13 cellular contexts compared by ENCODE assay signal in the genomic region with DNA sequence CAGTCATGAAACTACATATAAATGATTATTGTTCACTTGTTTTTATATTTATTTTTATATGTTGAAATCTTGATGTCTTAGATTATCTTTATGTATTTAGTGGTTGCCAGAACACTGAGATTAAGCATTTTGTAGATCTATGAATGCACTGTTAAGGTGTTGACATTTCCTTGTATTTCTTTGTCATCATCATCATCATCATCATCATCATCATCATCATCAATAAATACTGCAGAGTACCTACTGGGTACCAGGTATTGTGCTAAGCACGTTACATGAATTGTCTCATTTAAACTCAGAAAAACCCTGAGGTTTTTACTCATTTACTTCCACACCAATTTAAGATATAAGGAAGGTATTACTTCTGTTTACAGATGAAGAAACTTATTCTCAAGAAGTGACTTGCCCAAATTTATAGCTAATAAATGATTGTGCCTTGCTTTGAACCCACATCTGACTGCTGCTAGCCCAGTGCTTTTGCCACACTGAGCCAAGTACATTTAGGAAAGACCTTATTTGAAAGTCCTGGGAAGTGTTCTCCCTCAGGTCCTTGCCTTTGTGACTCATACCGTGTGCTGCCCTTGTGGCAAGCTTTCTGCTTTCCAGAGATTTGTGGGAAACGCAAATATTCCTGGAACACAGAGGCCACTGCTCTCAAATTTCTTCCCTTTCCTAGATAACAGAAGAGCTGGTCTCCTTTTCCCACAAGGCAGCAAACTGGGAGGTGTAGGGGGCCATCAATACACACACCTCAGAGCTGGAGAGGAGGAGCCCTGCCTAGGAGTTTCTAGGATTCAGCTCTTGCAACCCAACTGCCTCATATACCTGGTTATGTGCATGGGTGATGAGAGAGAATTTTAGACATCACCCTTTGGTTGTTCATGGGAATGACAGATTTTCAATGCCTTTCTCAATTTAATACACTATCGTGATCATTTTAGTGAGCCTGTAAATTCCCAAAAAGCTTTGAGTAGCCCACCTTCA.
DNase-seq lines count a peak whose midpoint lies in the region; ATAC-seq and TF ChIP-seq lines count a peak whose summit lies in the region.
"Had no signal": no experiment of that assay in that cellular context is flagged by ENCODE, and none has a peak within 500 bp of the region (broad histone marks: within the 10 kb centered on the region; RNA-seq: fewer than 3 reads in every experiment).

No MANE protein-coding gene starts in this region.

- H3K27ac ChIP-seq in AG04450 (ENCODE audit: low read depth, low read length): no peak overlapping the region
- no peak overlapping the region for H3K27ac ChIP-seq in HEK293 (ENCODE audit: extremely low read depth, low read depth, low read length)
- H3K27ac ChIP-seq in left ventricle myocardium inferior (replicated peaks): no peak overlapping the region
- H3K27ac ChIP-seq: BLaER1, dorsolateral prefrontal cortex, ovary had no signal

- H3K4me3 ChIP-seq in AG04450 (ENCODE audit: low read depth, low read length) (no peak overlapping the region), HEK293 (ENCODE audit: low read depth, low read length) (no peak overlapping the region), left ventricle myocardium inferior (no peak overlapping the region)
- H3K4me3 ChIP-seq: BLaER1, dorsolateral prefrontal cortex, ovary had no signal

- POLR2A ChIA-PET in AG04450 (lab: Yijun Ruan, JAX): no interaction called here
- POLR2A ChIA-PET in HEK293 (lab: Yijun Ruan, JAX): no interaction called here

- CTCF ChIA-PET in AG04450 (lab: Charles Lee) (interaction anchor here (0.6 kb wide), 1 partner anchor 101 kb away, joined by 3 read pairs; no protein-coding TSS in a partner anchor), HEK293 (lab: Yijun Ruan, JAX) (interaction anchor here (0.5 to 1.6 kb wide), 7 partner anchors 7 to 76 kb away, joined by 3 to 5 read pairs (median 3); no protein-coding TSS in a partner anchor)

- H3K4me1 ChIP-seq in HEK293 (ENCODE audit: control insufficient read depth, insufficient read depth, low read length) (peaks cover 21% of the 10 kb centered on the region), left ventricle myocardium inferior (no peaks in the 10 kb centered on the region)
- H3K4me1 ChIP-seq: BLaER1 had no signal

- no peaks in the 10 kb centered on the region for H3K36me3 ChIP-seq in HEK293 (ENCODE audit: control insufficient read depth in 2 of 2, insufficient read depth in 1 of 2, low read length in 2 of 2)
- H3K36me3 ChIP-seq in left ventricle myocardium inferior: no peaks in the 10 kb centered on the region
- H3K36me3 ChIP-seq: BLaER1, ovary had no signal

- DNase-seq in AG04450 (ENCODE audit: low read depth, low spot score) (peak; percentile 11), amniotic epithelial cell (ENCODE audit: low read depth) (peak; percentile 89), islet precursor cell (peak; percentile 73), NCI-H1105 treated with DMSO at 0.1 percent for 48 hours (lab: John Stamatoyannopoulos, UW) (no peak), left ventricle myocardium inferior (no peak)
- DNase-seq: dorsolateral prefrontal cortex, head of caudate nucleus, ovary had no signal

- ATAC-seq in HG02571 (IDR thresholded peaks at IDR 0.05; ENCODE audit: unreplicated experiment) (no peak), esophagus mucosa (no peak)
- ATAC-seq: stimulated activated effector memory CD8-positive, alpha-beta T cell treated with anti-CD3 and anti-CD28 coated beads, Interleukin-12 subunit alpha, Interleukin-12 subunit beta, amount 100 ng/mL, for 72 hours had no signal

- H3K9me3 ChIP-seq in AG04450 (ENCODE audit: control insufficient read depth, insufficient read depth, low read length): no peaks in the 10 kb centered on the region
- no peaks in the 10 kb centered on the region for H3K9me3 ChIP-seq in HEK293 (ENCODE audit: control insufficient read depth, insufficient read depth, low read depth, low read length)
- no peaks in the 10 kb centered on the region for H3K9me3 ChIP-seq in left ventricle myocardium inferior (replicated peaks)
- H3K9me3 ChIP-seq: BLaER1, ovary had no signal

- TF ChIP-seq CTCF in AG04450 (IDR thresholded peaks at IDR 0.05; ENCODE audit: low read depth, low read length): no peak
- no peak for TF ChIP-seq CTCF in HEK293 (tag by site-specific recombination; IDR thresholded peaks at IDR 0.05)
- TF ChIP-seq CTCF in left ventricle myocardium inferior (IDR thresholded peaks at IDR 0.05; ENCODE audit: borderline replicate concordance): no peak

- peaks cover 4% of the 10 kb centered on the region for H3K27me3 ChIP-seq in AG04450 (ENCODE audit: control insufficient read depth, insufficient read depth, low read length)
- no peaks in the 10 kb centered on the region for H3K27me3 ChIP-seq in left ventricle myocardium inferior (ENCODE audit: low read depth)
- H3K27me3 ChIP-seq: BLaER1, dorsolateral prefrontal cortex, ovary had no signal

- intact Hi-C loops in left ventricle myocardium inferior (cut with micrococcal nuclease): no loop called here

TF ChIP-seq in HEK293, 187 proteins besides CTCF, POLR2A, EP300 and RAD21:
- TF ChIP-seq, protein P1, sequence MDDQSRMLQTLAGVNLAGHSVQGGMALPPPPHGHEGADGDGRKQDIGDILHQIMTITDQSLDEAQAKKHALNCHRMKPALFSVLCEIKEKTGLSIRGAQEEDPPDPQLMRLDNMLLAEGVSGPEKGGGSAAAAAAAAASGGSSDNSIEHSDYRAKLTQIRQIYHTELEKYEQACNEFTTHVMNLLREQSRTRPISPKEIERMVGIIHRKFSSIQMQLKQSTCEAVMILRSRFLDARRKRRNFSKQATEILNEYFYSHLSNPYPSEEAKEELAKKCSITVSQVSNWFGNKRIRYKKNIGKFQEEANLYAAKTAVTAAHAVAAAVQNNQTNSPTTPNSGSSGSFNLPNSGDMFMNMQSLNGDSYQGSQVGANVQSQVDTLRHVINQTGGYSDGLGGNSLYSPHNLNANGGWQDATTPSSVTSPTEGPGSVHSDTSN (CRISPR knock-in tag; IDR thresholded peaks at IDR 0.05): no peak
- TF ChIP-seq YY2 (tag by site-specific recombination; IDR thresholded peaks at IDR 0.05) (no peak), SALL2 (tag by site-specific recombination; IDR thresholded peaks at IDR 0.05; ENCODE audit: borderline replicate concordance) (no peak), ZNF335 (tag by site-specific recombination; conservative IDR thresholded peaks at IDR 0.05) (no peak), ZNF660 (tag by site-specific recombination; IDR thresholded peaks at IDR 0.05) (0 out of 2 replicates have a peak, but pooled peaks have one; percentile 15), ZNF777 (tag by site-specific recombination; IDR thresholded peaks at IDR 0.05; ENCODE audit: borderline replicate concordance) (no peak)
- TF ChIP-seq, protein P2, sequence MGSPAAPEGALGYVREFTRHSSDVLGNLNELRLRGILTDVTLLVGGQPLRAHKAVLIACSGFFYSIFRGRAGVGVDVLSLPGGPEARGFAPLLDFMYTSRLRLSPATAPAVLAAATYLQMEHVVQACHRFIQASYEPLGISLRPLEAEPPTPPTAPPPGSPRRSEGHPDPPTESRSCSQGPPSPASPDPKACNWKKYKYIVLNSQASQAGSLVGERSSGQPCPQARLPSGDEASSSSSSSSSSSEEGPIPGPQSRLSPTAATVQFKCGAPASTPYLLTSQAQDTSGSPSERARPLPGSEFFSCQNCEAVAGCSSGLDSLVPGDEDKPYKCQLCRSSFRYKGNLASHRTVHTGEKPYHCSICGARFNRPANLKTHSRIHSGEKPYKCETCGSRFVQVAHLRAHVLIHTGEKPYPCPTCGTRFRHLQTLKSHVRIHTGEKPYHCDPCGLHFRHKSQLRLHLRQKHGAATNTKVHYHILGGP (tag by site-specific recombination; IDR thresholded peaks at IDR 0.05): peak; percentile 99
- TF ChIP-seq, protein P3, sequence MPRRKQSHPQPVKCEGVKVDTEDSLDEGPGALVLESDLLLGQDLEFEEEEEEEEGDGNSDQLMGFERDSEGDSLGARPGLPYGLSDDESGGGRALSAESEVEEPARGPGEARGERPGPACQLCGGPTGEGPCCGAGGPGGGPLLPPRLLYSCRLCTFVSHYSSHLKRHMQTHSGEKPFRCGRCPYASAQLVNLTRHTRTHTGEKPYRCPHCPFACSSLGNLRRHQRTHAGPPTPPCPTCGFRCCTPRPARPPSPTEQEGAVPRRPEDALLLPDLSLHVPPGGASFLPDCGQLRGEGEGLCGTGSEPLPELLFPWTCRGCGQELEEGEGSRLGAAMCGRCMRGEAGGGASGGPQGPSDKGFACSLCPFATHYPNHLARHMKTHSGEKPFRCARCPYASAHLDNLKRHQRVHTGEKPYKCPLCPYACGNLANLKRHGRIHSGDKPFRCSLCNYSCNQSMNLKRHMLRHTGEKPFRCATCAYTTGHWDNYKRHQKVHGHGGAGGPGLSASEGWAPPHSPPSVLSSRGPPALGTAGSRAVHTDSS (tag by site-specific recombination; IDR thresholded peaks at IDR 0.05): peak; percentile 96

Comparison
In these comparisons a context has a peak if more than half of its experiments do, and no peak if none do; other contexts are left out.
1. DNase-seq: peak in AG04450 (single experiment), amniotic epithelial cell (single experiment) and islet precursor cell (single experiment); none in NCI-H1105 treated with DMSO at 0.1 percent for 48 hours (single experiment) and left ventricle myocardium inferior (single experiment).